Comparison of ENCODE assay signal across 1 cellular context in genomic region chr10:5068274-5069017, GRCh38.
TF ChIP-seq lines count a peak whose summit lies in the region.

No MANE protein-coding gene starts in this region.

TF ChIP-seq in HepG2, 621 proteins besides CTCF, POLR2A, EP300 and RAD21 (continued from another document):
- TF ChIP-seq ZBTB7B (CRISPR knock-in tag; IDR thresholded peaks at IDR 0.05) (0 out of 2 replicates have a peak, but pooled peaks have one; percentile 58), ZMYM4 (CRISPR knock-in tag; IDR thresholded peaks at IDR 0.05) (peak; percentile 52; the same call in 1 of the 2 replicates), HOMEZ (CRISPR knock-in tag; IDR thresholded peaks at IDR 0.05; ENCODE audit: low read depth) (peak; percentile 50; the same call in 1 of the 2 replicates), ZNF883 (CRISPR knock-in tag; IDR thresholded peaks at IDR 0.05; ENCODE audit: not compliant biosample characterization) (no peak), SOX13 (IDR thresholded peaks at IDR 0.05) (no peak; the same call in 1 of the 2 replicates), SOX13 (CRISPR knock-in tag; conservative IDR thresholded peaks at IDR 0.05 in 1 of 2, IDR thresholded peaks at IDR 0.05 in 1 of 2) (0 out of 4 replicates have a peak, but pooled peaks of 1 of the 2 experiments have one; percentile 28), MAFF (IDR thresholded peaks at IDR 0.05; ENCODE audit: low read depth, low read length) (peak; percentile 21; the same call in 1 of the 2 replicates), REST (IDR thresholded peaks at IDR 0.05; ENCODE audit: borderline replicate concordance in 1 of 2, low read depth in 1 of 2, low read length in 2 of 2) (no peak), CHD4 (IDR thresholded peaks at IDR 0.05; ENCODE audit: borderline replicate concordance, low read length) (0 out of 2 replicates have a peak, but pooled peaks have one; percentile 32), BCL6 (CRISPR knock-in tag; IDR thresholded peaks at IDR 0.05) (0 out of 2 replicates have a peak, but pooled peaks have one; percentile 24), ZNF143 (CRISPR knock-in tag; IDR thresholded peaks at IDR 0.05) (peak; percentile 54; the same call in 1 of the 2 replicates)
